10 cellular contexts compared by ENCODE assay signal in the genomic region with DNA sequence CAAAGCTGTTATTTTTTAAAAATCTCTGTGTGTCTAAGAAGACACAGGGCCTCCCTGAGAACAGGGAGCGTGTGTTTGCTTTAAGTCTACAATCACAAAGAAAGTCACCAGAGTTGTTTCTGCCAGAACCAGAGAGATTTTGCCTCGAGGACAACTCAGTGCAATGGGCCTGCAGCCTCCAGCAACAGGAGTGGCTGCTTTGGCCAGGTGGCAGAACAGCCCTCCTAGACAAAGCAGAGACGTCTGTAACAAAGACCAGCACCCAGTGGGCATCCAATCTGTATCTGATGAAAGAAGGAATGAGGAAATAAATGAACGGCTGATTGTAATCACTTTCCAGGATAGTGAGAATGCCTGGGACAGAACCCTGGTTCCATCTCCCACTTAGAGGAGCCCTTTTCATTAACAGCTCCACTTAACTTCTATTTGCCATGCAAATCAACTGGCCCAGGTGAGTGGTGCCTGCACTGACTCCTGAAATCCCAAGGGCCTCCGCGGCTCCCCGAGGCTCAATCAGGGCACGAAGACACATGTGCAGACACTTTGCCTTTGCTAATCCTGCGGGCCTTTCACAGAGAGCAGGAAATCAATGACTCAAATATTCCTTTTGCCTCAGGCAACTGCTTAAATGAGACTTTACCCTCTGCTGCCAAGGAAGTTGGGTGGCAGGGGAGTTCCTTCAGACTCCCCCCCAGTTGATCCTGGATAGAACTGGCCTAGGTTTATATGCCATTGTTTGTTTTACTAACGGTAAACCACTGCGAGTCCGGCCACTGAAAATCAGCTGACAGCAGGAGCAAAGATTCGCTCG.
DNase-seq lines count a peak whose midpoint lies in the region; ATAC-seq and TF ChIP-seq lines count a peak whose summit lies in the region.
"Had no signal": no experiment of that assay in that cellular context is flagged by ENCODE, and none has a peak within 500 bp of the region (broad histone marks: within the 10 kb centered on the region; RNA-seq: fewer than 3 reads in every experiment).

No MANE protein-coding gene starts in this region.

- H3K27ac Mint-ChIP-seq in activated naive CD8-positive, alpha-beta T cell treated with anti-CD3 and anti-CD28 coated beads, Interleukin-2, amount 50 U/mL, for 24 hours: peak overlapping the region; percentile 36
- H3K27ac Mint-ChIP-seq in activated naive CD8-positive, alpha-beta T cell treated with anti-CD3 and anti-CD28 coated beads for 36 hours: no peak overlapping the region
- H3K27ac Mint-ChIP-seq: natural killer cell had no signal

- peaks cover 37% of the 10 kb centered on the region for H3K4me1 Mint-ChIP-seq in activated naive CD8-positive, alpha-beta T cell treated with anti-CD3 and anti-CD28 coated beads, Interleukin-2, amount 50 U/mL, for 24 hours
- peaks cover 13% of the 10 kb centered on the region for H3K4me1 Mint-ChIP-seq in activated naive CD8-positive, alpha-beta T cell treated with anti-CD3 and anti-CD28 coated beads for 36 hours

- H3K4me3 ChIP-seq in foreskin fibroblast (ENCODE audit: low read depth in 1 of 2, low read length in 2 of 2): no peak overlapping the region

- peaks cover 16% of the 10 kb centered on the region for H3K9me3 Mint-ChIP-seq in activated naive CD8-positive, alpha-beta T cell treated with anti-CD3 and anti-CD28 coated beads, Interleukin-2, amount 50 U/mL, for 24 hours
- peaks cover 7% of the 10 kb centered on the region for H3K9me3 Mint-ChIP-seq in activated naive CD8-positive, alpha-beta T cell treated with anti-CD3 and anti-CD28 coated beads for 36 hours

- H3K36me3 Mint-ChIP-seq in activated naive CD8-positive, alpha-beta T cell treated with anti-CD3 and anti-CD28 coated beads, Interleukin-2, amount 50 U/mL, for 24 hours (ENCODE audit: low read depth): peaks cover 20% of the 10 kb centered on the region
- peaks cover 14% of the 10 kb centered on the region for H3K36me3 Mint-ChIP-seq in activated naive CD8-positive, alpha-beta T cell treated with anti-CD3 and anti-CD28 coated beads for 36 hours
- H3K36me3 Mint-ChIP-seq: natural killer cell had no signal

- no peak for TF ChIP-seq CTCF in foreskin fibroblast (IDR thresholded peaks at IDR 0.05; ENCODE audit: low read depth, low read length)

- no peak for DNase-seq in activated naive CD8-positive, alpha-beta T cell treated with anti-CD3 and anti-CD28 coated beads, Interleukin-2, amount 50 U/mL, for 24 hours
- no peak for DNase-seq in activated naive CD8-positive, alpha-beta T cell treated with anti-CD3 and anti-CD28 coated beads for 36 hours
- peak; percentile 46 for DNase-seq in SK-MEL-5 (ENCODE audit: low read depth, low spot score)
- peak; percentile 28 to 76 for DNase-seq in foreskin fibroblast
- peak; percentile 48 for DNase-seq in ureter (ENCODE audit: low spot score)
- DNase-seq in stimulated activated naive CD4-positive, alpha-beta T cell treated with Interleukin-2 at 50 U/mL for 16 hours (lab: John Stamatoyannopoulos, UW): no peak
- no peak for DNase-seq in superior temporal gyrus (ENCODE audit: extremely low spot score)
- DNase-seq: C1 segment of cervical spinal cord, natural killer cell had no signal

- ATAC-seq in activated naive CD8-positive, alpha-beta T cell treated with anti-CD3 and anti-CD28 coated beads, Interleukin-2, amount 50 U/mL, for 24 hours: no peak
- ATAC-seq in HG03025 (IDR thresholded peaks at IDR 0.05; ENCODE audit: low FRiP score, unreplicated experiment): no peak
- ATAC-seq: natural killer cell had no signal

- H3K4me3 Mint-ChIP-seq in activated naive CD8-positive, alpha-beta T cell treated with anti-CD3 and anti-CD28 coated beads, Interleukin-2, amount 50 U/mL, for 24 hours: no peak overlapping the region
- H3K4me3 Mint-ChIP-seq in activated naive CD8-positive, alpha-beta T cell treated with anti-CD3 and anti-CD28 coated beads for 36 hours: no peak overlapping the region
- H3K4me3 Mint-ChIP-seq: natural killer cell had no signal

- H3K27me3 Mint-ChIP-seq in activated naive CD8-positive, alpha-beta T cell treated with anti-CD3 and anti-CD28 coated beads, Interleukin-2, amount 50 U/mL, for 24 hours: no peaks in the 10 kb centered on the region
- H3K27me3 Mint-ChIP-seq in activated naive CD8-positive, alpha-beta T cell treated with anti-CD3 and anti-CD28 coated beads for 36 hours: no peaks in the 10 kb centered on the region

- in situ Hi-C loops in SK-MEL-5 (cut with HindIII; ENCODE audit: low pct_unique_long_range_greater_than_20kb, low sequenced_read_pairs): no loop called here

Comparison
In these comparisons a context has a peak if more than half of its experiments do, and no peak if none do; other contexts are left out.
1. DNase-seq: peak in SK-MEL-5 (single experiment), foreskin fibroblast (2 of 2) and ureter (single experiment); none in activated naive CD8-positive, alpha-beta T cell treated with anti-CD3 and anti-CD28 coated beads, Interleukin-2, amount 50 U/mL, for 24 hours (single experiment), activated naive CD8-positive, alpha-beta T cell treated with anti-CD3 and anti-CD28 coated beads for 36 hours (single experiment), stimulated activated naive CD4-positive, alpha-beta T cell treated with Interleukin-2 at 50 U/mL for 16 hours (single experiment) and superior temporal gyrus (single experiment).